Comparison of ENCODE assay signal across 16 cellular contexts in the genomic region with DNA sequence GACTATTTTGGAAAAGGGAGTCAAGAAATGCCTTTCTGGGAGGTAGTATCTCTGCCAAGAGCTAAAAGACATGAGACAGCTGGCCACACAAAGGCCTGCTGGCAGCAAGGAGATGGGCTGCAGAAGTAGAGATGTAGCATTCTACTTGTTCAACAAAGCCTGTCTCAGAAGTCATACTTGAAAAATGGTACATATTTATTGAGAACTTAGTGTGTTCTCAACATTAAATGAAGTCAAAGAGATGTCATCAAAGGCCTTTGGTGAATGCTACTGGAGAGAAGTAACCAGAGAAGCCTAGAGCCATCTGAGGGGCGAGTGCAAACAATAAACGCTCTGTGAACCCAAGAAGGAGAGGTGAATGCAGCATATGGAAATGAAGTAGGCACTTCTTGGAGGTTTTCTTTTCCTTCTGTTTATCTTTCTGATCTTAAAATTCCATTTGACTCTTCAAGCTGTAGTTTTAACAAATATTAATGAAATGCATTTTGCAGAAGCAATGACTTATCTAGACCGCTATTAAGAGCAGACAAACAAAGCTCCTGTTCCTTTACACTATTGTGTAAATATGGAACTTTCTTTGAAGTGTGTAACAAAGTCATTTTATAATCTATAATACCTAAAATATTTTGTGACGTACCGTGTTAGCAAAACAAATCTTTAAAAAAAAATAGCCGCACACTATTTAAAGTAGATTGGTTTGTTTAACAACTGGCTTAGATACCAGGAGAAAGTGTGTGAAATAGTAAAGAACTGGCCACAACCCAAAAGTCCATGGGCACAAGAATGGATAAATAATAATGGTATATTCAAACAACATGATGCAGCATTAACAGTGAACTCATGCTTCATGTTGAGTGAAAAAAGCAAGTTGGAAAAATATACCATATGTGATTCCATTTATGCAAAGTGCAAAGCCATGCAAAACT.
DNase-seq lines count a peak whose midpoint lies in the region; ATAC-seq, FAIRE-seq and TF ChIP-seq lines count a peak whose summit lies in the region.
"Had no signal": no experiment of that assay in that cellular context is flagged by ENCODE, and none has a peak within 500 bp of the region (broad histone marks: within the 10 kb centered on the region; RNA-seq: fewer than 3 reads in every experiment).

No MANE protein-coding gene starts in this region.

- FAIRE-seq in HepG2 (lab: Jason Lieb, UNC): no peak

- no peak for TF ChIP-seq EP300 in HepG2 (IDR thresholded peaks at IDR 0.05; ENCODE audit: low read depth in 2 of 2, low read length in 2 of 2)
- TF ChIP-seq EP300 in HepG2 (CRISPR knock-in tag; IDR thresholded peaks at IDR 0.05; ENCODE audit: borderline replicate concordance): no peak

- intact Hi-C loops in HepG2 (cut with micrococcal nuclease; ENCODE audit: unreplicated experiment): no loop called here
- intact Hi-C loops in right lobe of liver (cut with DNase I): no loop called here
- intact Hi-C loops in uterus (cut with DNase I; ENCODE audit: low total_unique reads): loop anchor here (10.0 kb wide), 1 partner anchor 69 kb away; the partner anchor contains the start of gene ZNF608
- intact Hi-C loops in mucosa of descending colon (cut with DNase I, micrococcal nuclease): no loop called here

- CTCF ChIA-PET in HepG2 (lab: Yijun Ruan, JAX; ENCODE audit: low intra/inter-chr PET ratio, low total read pairs): no interaction called here

- in situ Hi-C loops in HepG2 (cut with HindIII; ENCODE audit: extremely low pct_ligation_motif_present, low pct_unique_long_range_greater_than_20kb): no loop called here

- BruUV-seq in HepG2 (replicated peaks; lab: Mats Ljungman, UMichigan): no TSS peak

- H3K4me3 ChIP-seq in HepG2 (replicated peaks in 1 of 3; ENCODE audit: insufficient read depth in 1 of 3, low read depth in 2 of 3, low read length in 3 of 3): no peak overlapping the region
- no peak overlapping the region for H3K4me3 ChIP-seq in right lobe of liver
- H3K4me3 ChIP-seq in uterus: no peak overlapping the region
- no peak overlapping the region for H3K4me3 ChIP-seq in mucosa of descending colon
- H3K4me3 ChIP-seq: spleen had no signal

- peaks cover 67% of the 10 kb centered on the region for H3K4me1 Mint-ChIP-seq in chondrocyte (ENCODE audit: low read depth)
- peaks cover 77% of the 10 kb centered on the region for H3K4me1 Mint-ChIP-seq in nephron
- H3K4me1 Mint-ChIP-seq: activated CD4-positive, alpha-beta T cell treated with anti-CD3 and anti-CD28 coated beads for 36 hours had no signal

- POLR2A ChIA-PET in HepG2 (lab: Yijun Ruan, JAX): interaction anchor here (0.7 kb wide), 1 partner anchor 15 kb away, joined by 3 read pairs; no protein-coding TSS in a partner anchor

- 25% methylated on average over 6 of the region's 6 CpGs for WGBS in HepG2 (ENCODE audit: low lambda C conversion rate)
- WGBS in right lobe of liver (ENCODE audit: insufficient coverage, low coverage, low lambda C conversion rate, missing lambda C conversion rate): 73% methylated on average over 6 of the region's 6 CpGs

- H3K27me3 Mint-ChIP-seq in chondrocyte (ENCODE audit: low read depth) (no peaks in the 10 kb centered on the region), nephron (ENCODE audit: low read depth) (no peaks in the 10 kb centered on the region)
- H3K27me3 Mint-ChIP-seq: effector memory CD8-positive, alpha-beta T cell had no signal

- TF ChIP-seq CTCF in HepG2 (CRISPR knock-in tag; IDR thresholded peaks at IDR 0.05) (no peak), right lobe of liver (IDR thresholded peaks at IDR 0.05) (no peak), chondrocyte (IDR thresholded peaks at IDR 0.05) (no peak), nephron (IDR thresholded peaks at IDR 0.05; ENCODE audit: unreplicated experiment in 3 of 3) (no peak), uterus (IDR thresholded peaks at IDR 0.05) (no peak), mucosa of descending colon (IDR thresholded peaks at IDR 0.05) (no peak)

- H3K4me1 ChIP-seq in HepG2 (ENCODE audit: insufficient read depth, low read length) (peaks cover 12% of the 10 kb centered on the region), right lobe of liver (no peaks in the 10 kb centered on the region), uterus (peaks cover 0 to 7% of the 10 kb centered on the region in 2 donors), mucosa of descending colon (ENCODE audit: low read depth) (peaks cover 12% of the 10 kb centered on the region)

- DNase-seq in HepG2 (ENCODE audit: low spot score): peak; percentile 32
- DNase-seq in right lobe of liver: no peak
- no peak for DNase-seq in chondrocyte (ENCODE audit: low spot score)
- DNase-seq in uterus: peak; percentile 24 to 42
- no peak for DNase-seq in NCI-H1930 (lab: John Stamatoyannopoulos, UW)
- no peak for DNase-seq in mucosa of descending colon
- DNase-seq: activated CD4-positive, alpha-beta T cell treated with anti-CD3 and anti-CD28 coated beads for 36 hours; activated CD8-positive, alpha-beta memory T cell treated with anti-CD3 and anti-CD28 coated beads, Interleukin-2, amount 50 U/mL, for 4 hours; effector memory CD8-positive, alpha-beta T cell; GF-D8; nucleus accumbens; spleen; stimulated activated naive CD4-positive, alpha-beta T cell had no signal

- TF ChIP-seq RAD21 in HepG2 (CRISPR knock-in tag; IDR thresholded peaks at IDR 0.05): no peak

- no peak overlapping the region for H2AFZ ChIP-seq in HepG2 (ENCODE audit: low read length)

- H3K27me3 ChIP-seq in HepG2 (ENCODE audit: control insufficient read depth in 1 of 2, insufficient read depth in 2 of 2, low read length in 2 of 2): no peaks in the 10 kb centered on the region
- no peaks in the 10 kb centered on the region for H3K27me3 ChIP-seq in right lobe of liver
- H3K27me3 ChIP-seq in uterus: no peaks in the 10 kb centered on the region
- H3K27me3 ChIP-seq: spleen had no signal

- no peak overlapping the region for H3K4me2 ChIP-seq in HepG2 (ENCODE audit: low read depth, low read length)

- no peak for TF ChIP-seq POLR2A in HepG2 (IDR thresholded peaks at IDR 0.05; ENCODE audit: insufficient read depth in 1 of 2, low read depth in 2 of 2, low read length in 2 of 2)
- no peak for TF ChIP-seq POLR2A in right lobe of liver (IDR thresholded peaks at IDR 0.05)
- TF ChIP-seq POLR2A in uterus (IDR thresholded peaks at IDR 0.05): no peak
- no peak for TF ChIP-seq POLR2A in GM18505 (IDR thresholded peaks at IDR 0.05; ENCODE audit: borderline replicate concordance, extremely low read depth, insufficient read depth, insufficient read length)

- no peaks in the 10 kb centered on the region for H3K9me3 Mint-ChIP-seq in chondrocyte (ENCODE audit: low read depth)
- no peaks in the 10 kb centered on the region for H3K9me3 Mint-ChIP-seq in nephron

- H3K27ac Mint-ChIP-seq in chondrocyte (ENCODE audit: unreplicated experiment): peak overlapping the region; percentile 80
- H3K27ac Mint-ChIP-seq in nephron: peak overlapping the region; percentile 97 to 99 (median 98)
- H3K27ac Mint-ChIP-seq: activated CD4-positive, alpha-beta T cell treated with anti-CD3 and anti-CD28 coated beads for 36 hours; activated naive CD8-positive, alpha-beta T cell; effector memory CD8-positive, alpha-beta T cell had no signal

- ATAC-seq in HepG2 (no peak), right lobe of liver (no peak), mucosa of descending colon (no peak), GM18505 (IDR thresholded peaks at IDR 0.05; ENCODE audit: unreplicated experiment) (no peak)
- ATAC-seq: activated CD4-positive, alpha-beta T cell treated with anti-CD3 and anti-CD28 coated beads for 36 hours; effector memory CD8-positive, alpha-beta T cell had no signal

- H3K36me3 Mint-ChIP-seq in chondrocyte (ENCODE audit: low read depth) (no peaks in the 10 kb centered on the region), nephron (ENCODE audit: low read depth) (peaks cover 19% of the 10 kb centered on the region)
- H3K36me3 Mint-ChIP-seq: activated naive CD8-positive, alpha-beta T cell had no signal

- no peaks in the 10 kb centered on the region for H4K20me1 ChIP-seq in HepG2 (ENCODE audit: insufficient read depth, low read length)

- H3K9me3 ChIP-seq in HepG2 (ENCODE audit: low read length) (no peaks in the 10 kb centered on the region), right lobe of liver (no peaks in the 10 kb centered on the region), uterus (no peaks in the 10 kb centered on the region), mucosa of descending colon (no peaks in the 10 kb centered on the region)
- H3K9me3 ChIP-seq: spleen had no signal

- H3K4me3 Mint-ChIP-seq in chondrocyte (ENCODE audit: unreplicated experiment): peak overlapping the region; percentile 40
- H3K4me3 Mint-ChIP-seq in nephron: peak overlapping the region in 2 of 3 experiments; percentile 46 to 71
- H3K4me3 Mint-ChIP-seq: activated CD4-positive, alpha-beta T cell treated with anti-CD3 and anti-CD28 coated beads for 36 hours; activated naive CD8-positive, alpha-beta T cell; effector memory CD8-positive, alpha-beta T cell had no signal

- no peaks in the 10 kb centered on the region for H3K36me3 ChIP-seq in HepG2 (replicated peaks in 1 of 2; ENCODE audit: control insufficient read depth in 1 of 2, insufficient read depth in 2 of 2, low read length in 2 of 2)
- H3K36me3 ChIP-seq in right lobe of liver: no peaks in the 10 kb centered on the region
- no peaks in the 10 kb centered on the region for H3K36me3 ChIP-seq in uterus
- H3K36me3 ChIP-seq in mucosa of descending colon (ENCODE audit: low read depth): no peaks in the 10 kb centered on the region
- H3K36me3 ChIP-seq: spleen had no signal

- H3K79me2 ChIP-seq in HepG2 (ENCODE audit: insufficient read depth, low read length): no peaks in the 10 kb centered on the region

- H3K27ac ChIP-seq in HepG2 (ENCODE audit: extremely low read length, insufficient read depth, low read length) (no peak overlapping the region), right lobe of liver (no peak overlapping the region), uterus (no peak overlapping the region)

- no peak overlapping the region for H3K9ac ChIP-seq in HepG2 (ENCODE audit: insufficient read depth, low read depth, low read length)

TF ChIP-seq in HepG2, 621 proteins besides CTCF, POLR2A, EP300 and RAD21 (continues in another document):
- no peak for TF ChIP-seq ZNF780A (CRISPR knock-in tag; IDR thresholded peaks at IDR 0.05)
- TF ChIP-seq HCFC1 (IDR thresholded peaks at IDR 0.05; ENCODE audit: low read depth, low read length): no peak
- no peak for TF ChIP-seq FOXK1 (CRISPR knock-in tag; IDR thresholded peaks at IDR 0.05; ENCODE audit: borderline replicate concordance, low read depth)
- no peak for TF ChIP-seq ZKSCAN5 (CRISPR knock-in tag; IDR thresholded peaks at IDR 0.05)
- TF ChIP-seq ZNF510 (CRISPR knock-in tag; IDR thresholded peaks at IDR 0.05; ENCODE audit: low read depth): no peak
- TF ChIP-seq ZBTB21 (CRISPR knock-in tag; IDR thresholded peaks at IDR 0.05): no peak
- TF ChIP-seq ZNF207 (IDR thresholded peaks at IDR 0.05; ENCODE audit: borderline replicate concordance): no peak

Comparison
In these comparisons a context has a peak if more than half of its experiments do, and no peak if none do; other contexts are left out.
1. DNase-seq: peak in HepG2 (single experiment) and uterus (2 of 2); none in right lobe of liver (0 of 3), chondrocyte (single experiment), NCI-H1930 (0 of 2) and mucosa of descending colon (0 of 3).